Comparison of ENCODE assay signal across 21 cellular contexts in genomic region chr20:49330701-49331614, GRCh38. TPM values are rescaled to one million over a fixed set of nuclear protein-coding genes. Genes with fewer than 3 reads are reported as not detected.
DNase-seq lines count a peak whose midpoint lies in the region; ATAC-seq, FAIRE-seq and TF ChIP-seq lines count a peak whose summit lies in the region.
"Had no signal": no experiment of that assay in that cellular context is flagged by ENCODE, and none has a peak within 500 bp of the region (broad histone marks: within the 10 kb centered on the region; RNA-seq: fewer than 3 reads in every experiment).

No MANE protein-coding gene starts in this region.

- H2BK5ac ChIP-seq in IMR-90 (ENCODE audit: low read depth, low read length, poor library complexity, severe bottlenecking) (no peak overlapping the region), H1 (ENCODE audit: low read depth, low read length) (no peak overlapping the region)

- no peak overlapping the region for H3K4me3 Mint-ChIP-seq in T-cell
- H3K4me3 Mint-ChIP-seq: B cell; CD4-positive, CD25-positive, alpha-beta regulatory T cell; CD8-positive, alpha-beta T cell; GM23338 had no signal

- no peak overlapping the region for H2AK9ac ChIP-seq in IMR-90 (replicated peaks; ENCODE audit: low read depth, low read length, poor library complexity)

- H2BK120ac ChIP-seq in IMR-90 (ENCODE audit: low read depth, low read length) (no peak overlapping the region), H1 (replicated peaks; ENCODE audit: low read depth, low read length) (no peak overlapping the region)

- no peak overlapping the region for H3K4me3 ChIP-seq in HEK293 (ENCODE audit: low read depth, low read length)
- H3K4me3 ChIP-seq in IMR-90 (ENCODE audit: insufficient read depth, low read depth, low read length): no peak overlapping the region
- no peak overlapping the region for H3K4me3 ChIP-seq in H1 (ENCODE audit: extremely low read depth in 1 of 4, insufficient read depth in 2 of 4, low read depth in 3 of 4, low read length in 4 of 4)
- H3K4me3 ChIP-seq in HepG2 (replicated peaks in 1 of 3; ENCODE audit: insufficient read depth in 1 of 3, low read depth in 2 of 3, low read length in 3 of 3): no peak overlapping the region
- H3K4me3 ChIP-seq: BLaER1, GM23338, HAP-1 had no signal

- POLR2A ChIA-PET in HEK293 (lab: Yijun Ruan, JAX) (no interaction called here), IMR-90 (lab: Charles Lee; ENCODE audit: unreplicated experiment) (no interaction called here), H1 (lab: Charles Lee; ENCODE audit: partially characterized antibody) (interaction anchor here (1.1 to 41.0 kb wide), 2 partner anchors 10 to 47 kb away, joined by 5 to 1132 read pairs; partner anchors contain the start of gene ZNFX1), HepG2 (lab: Yijun Ruan, JAX) (no interaction called here), T-cell (lab: Charles Lee) (no interaction called here)

- H2AK5ac ChIP-seq in IMR-90 (ENCODE audit: low read depth, low read length) (no peak overlapping the region), H1 (ENCODE audit: low read depth, low read length) (no peak overlapping the region)

- H3K36me3 Mint-ChIP-seq in T-cell: no peaks in the 10 kb centered on the region
- H3K36me3 Mint-ChIP-seq: CD4-positive, CD25-positive, alpha-beta regulatory T cell; CD8-positive, alpha-beta T cell had no signal

- H3K14ac ChIP-seq in IMR-90 (replicated peaks; ENCODE audit: low read depth, low read length) (no peak overlapping the region), H1 (ENCODE audit: insufficient read length) (no peak overlapping the region)

- H2BK12ac ChIP-seq in H1 (ENCODE audit: low read depth, low read length): no peak overlapping the region

- H4K5ac ChIP-seq in IMR-90 (ENCODE audit: low read depth, low read length) (no peak overlapping the region), H1 (ENCODE audit: insufficient read length, low read depth, low read length) (no peak overlapping the region)

- FAIRE-seq in H1 (lab: Jason Lieb, UNC): no peak
- no peak for FAIRE-seq in HepG2 (lab: Jason Lieb, UNC)
- FAIRE-seq in HTR-8/SVneo (lab: Jason Lieb, UNC): no peak
- FAIRE-seq: G401.6, GM12891, GM18507, H54 had no signal

- 36% methylated on average over 1 of the region's 3 CpGs; no CpG with 5 or more reads in 1 of the 2 experiments for WGBS in IMR-90 (ENCODE audit: extremely low coverage in 2 of 2, insufficient read length in 1 of 2), 2 experiments
- 81 to 100% methylated on average over 1 to 3 of the region's 3 CpGs for WGBS in H1 (ENCODE audit: extremely low coverage in 1 of 2, insufficient coverage in 1 of 2, insufficient read length in 1 of 2, insufficient replicate concordance in 2 of 2, low coverage in 1 of 2, low lambda C conversion rate in 2 of 2, missing lambda C conversion rate in 1 of 2), 2 experiments
- WGBS in HepG2 (ENCODE audit: low lambda C conversion rate): 4% methylated on average over 3 of the region's 3 CpGs

- peaks cover 0 to 2% (median 0%) of the 10 kb centered on the region in 3 donors for H3K4me1 Mint-ChIP-seq in T-cell
- H3K4me1 Mint-ChIP-seq: B cell had no signal

- dilution Hi-C loops in IMR-90 (cut with HindIII; ENCODE audit: low sequenced_read_pairs, unreplicated experiment): no loop called here

- no peak overlapping the region for H3K4ac ChIP-seq in IMR-90 (ENCODE audit: low read depth, low read length)
- no peak overlapping the region for H3K4ac ChIP-seq in H1 (replicated peaks; ENCODE audit: insufficient read length, low read depth, low read length)

- no peak overlapping the region for H3K18ac ChIP-seq in IMR-90 (ENCODE audit: low read depth, low read length)
- no peak overlapping the region for H3K18ac ChIP-seq in H1 (ENCODE audit: extremely low read depth, low read length)

- H3K56ac ChIP-seq in IMR-90 (ENCODE audit: extremely low read depth, insufficient read depth, low read length) (no peak overlapping the region), H1 (replicated peaks; ENCODE audit: insufficient read length, low read depth, low read length) (no peak overlapping the region)

- intact Hi-C loops in IMR-90 (cut with micrococcal nuclease): no loop called here
- intact Hi-C loops in HepG2 (cut with micrococcal nuclease; ENCODE audit: unreplicated experiment): loop anchor here (10.0 kb wide), 1 partner anchor 274 kb away; no protein-coding TSS in a partner anchor

- peaks cover 4% of the 10 kb centered on the region; the same call in 1 of the 2 replicates for H3K23me2 ChIP-seq in H1 (ENCODE audit: low read depth, low read length)

- H3K9me3 ChIP-seq in HEK293 (ENCODE audit: control insufficient read depth, insufficient read depth, low read depth, low read length) (no peaks in the 10 kb centered on the region), IMR-90 (ENCODE audit: control insufficient read depth, insufficient read depth, low read length) (peaks cover 2% of the 10 kb centered on the region; the same call in 1 of the 2 replicates), H1 (ENCODE audit: insufficient read depth in 2 of 2, low read depth in 1 of 2, low read length in 1 of 2) (no peaks in the 10 kb centered on the region), HepG2 (ENCODE audit: low read length) (no peaks in the 10 kb centered on the region)
- H3K9me3 ChIP-seq: BLaER1, Caco-2, HAP-1 had no signal

- no peak overlapping the region for H2AFZ ChIP-seq in IMR-90 (replicated peaks; ENCODE audit: low read length, poor library complexity)
- no peak overlapping the region for H2AFZ ChIP-seq in H1 (ENCODE audit: low read length)
- H2AFZ ChIP-seq in HepG2 (ENCODE audit: low read length): no peak overlapping the region
- H2AFZ ChIP-seq: GM23338 had no signal

- no peak overlapping the region for H4K8ac ChIP-seq in IMR-90 (ENCODE audit: low read depth in 2 of 2, low read length in 2 of 2)
- no peak overlapping the region for H4K8ac ChIP-seq in H1 (ENCODE audit: extremely low read depth, insufficient read depth, low read length)

- H3K23ac ChIP-seq in IMR-90 (ENCODE audit: low read depth, low read length) (no peak overlapping the region), H1 (ENCODE audit: insufficient read length) (no peak overlapping the region)

- H3K4me2 ChIP-seq in IMR-90 (ENCODE audit: low read depth, low read length) (no peak overlapping the region), H1 (ENCODE audit: insufficient read depth in 1 of 2, low read depth in 2 of 2, low read length in 2 of 2) (no peak overlapping the region), HepG2 (ENCODE audit: low read depth, low read length) (no peak overlapping the region)
- H3K4me2 ChIP-seq: BLaER1, GM23338 had no signal

- in situ Hi-C loops in IMR-90 (cut with MboI; ENCODE audit: low sequenced_read_pairs): loop anchor here (5.0 to 25.0 kb wide), 3 partner anchors 181 to 531 kb away; no protein-coding TSS in a partner anchor
- in situ Hi-C loops in HepG2 (cut with HindIII; ENCODE audit: extremely low pct_ligation_motif_present, low pct_unique_long_range_greater_than_20kb): loop anchor here (5.0 to 25.0 kb wide), 3 partner anchors 151 to 556 kb away; partner anchors contain the start of gene KCNB1

- TF ChIP-seq CTCF in HEK293 (tag by site-specific recombination; IDR thresholded peaks at IDR 0.05): no peak
- no peak for TF ChIP-seq CTCF in IMR-90 (conservative IDR thresholded peaks at IDR 0.05; ENCODE audit: low read depth, low read length)
- TF ChIP-seq CTCF in H1 (IDR thresholded peaks at IDR 0.05; ENCODE audit: control extremely low read depth in 1 of 3, insufficient read depth in 1 of 3, low read depth in 1 of 3, low read length in 3 of 3): no peak
- TF ChIP-seq CTCF in HepG2 (CRISPR knock-in tag; IDR thresholded peaks at IDR 0.05): no peak

- H2BK20ac ChIP-seq in IMR-90 (ENCODE audit: low read depth, low read length) (no peak overlapping the region), H1 (ENCODE audit: low read length) (no peak overlapping the region)

- DNase-seq in IMR-90: no peak
- DNase-seq in H1 (ENCODE audit: low read depth in 1 of 2, low spot score in 2 of 2): no peak
- no peak for DNase-seq in HepG2 (ENCODE audit: low spot score)
- DNase-seq in HTR-8/SVneo (ENCODE audit: insufficient read length, low spot score): no peak
- no peak for DNase-seq in T-cell
- DNase-seq in NOMO-1 treated with dmso at 0.1 percent for 144 hours (lab: John Stamatoyannopoulos, UW; ENCODE audit: unreplicated experiment): no peak
- DNase-seq: Caco-2; CD4-positive, CD25-positive, alpha-beta regulatory T cell; CD8-positive, alpha-beta T cell; DMS153; DND-41 had no signal

- H2BK15ac ChIP-seq in IMR-90 (ENCODE audit: low read depth, low read length) (no peak overlapping the region), H1 (ENCODE audit: low read length) (no peak overlapping the region)

- H3K9me1 ChIP-seq in IMR-90 (ENCODE audit: insufficient read depth, low read length): no peaks in the 10 kb centered on the region

- H3K27ac ChIP-seq in HEK293 (ENCODE audit: extremely low read depth, low read depth, low read length): no peak overlapping the region
- no peak overlapping the region for H3K27ac ChIP-seq in IMR-90 (ENCODE audit: insufficient read depth, low read length)
- no peak overlapping the region for H3K27ac ChIP-seq in H1 (ENCODE audit: low read depth, low read length)
- H3K27ac ChIP-seq in HepG2 (ENCODE audit: extremely low read length, insufficient read depth, low read length): no peak overlapping the region
- H3K27ac ChIP-seq: BLaER1, C4-2B had no signal

- BruUV-seq in IMR-90 (replicated peaks; lab: Mats Ljungman, UMichigan) (no TSS peak), HepG2 (replicated peaks; lab: Mats Ljungman, UMichigan) (no TSS peak)

- H3K27me3 Mint-ChIP-seq in T-cell: peaks cover 18 to 28% of the 10 kb centered on the region in 2 donors

- TF ChIP-seq RAD21 in IMR-90 (IDR thresholded peaks at IDR 0.05; ENCODE audit: low read length): no peak
- TF ChIP-seq RAD21 in H1 (IDR thresholded peaks at IDR 0.05 in 1 of 2, conservative IDR thresholded peaks at IDR 0.05 in 1 of 2; ENCODE audit: low read depth in 2 of 2, low read length in 2 of 2): no peak
- no peak for TF ChIP-seq RAD21 in HepG2 (CRISPR knock-in tag; IDR thresholded peaks at IDR 0.05)

- no peak overlapping the region for H4K91ac ChIP-seq in IMR-90 (ENCODE audit: insufficient read depth, low read depth, low read length)
- no peak overlapping the region for H4K91ac ChIP-seq in H1 (replicated peaks; ENCODE audit: insufficient read length, low read length)

- no peaks in the 10 kb centered on the region for H3K36me3 ChIP-seq in HEK293 (ENCODE audit: control insufficient read depth in 2 of 2, insufficient read depth in 1 of 2, low read length in 2 of 2)
- H3K36me3 ChIP-seq in IMR-90 (ENCODE audit: control insufficient read depth, insufficient read depth, low read length): no peaks in the 10 kb centered on the region
- no peaks in the 10 kb centered on the region for H3K36me3 ChIP-seq in H1 (ENCODE audit: control insufficient read depth in 2 of 4, insufficient read depth in 4 of 4, low read length in 3 of 4)
- H3K36me3 ChIP-seq in HepG2 (replicated peaks in 1 of 2; ENCODE audit: control insufficient read depth in 1 of 2, insufficient read depth in 2 of 2, low read length in 2 of 2): no peaks in the 10 kb centered on the region
- H3K36me3 ChIP-seq: BLaER1, HAP-1 had no signal

- H3K9me3 Mint-ChIP-seq in T-cell: no peaks in the 10 kb centered on the region
- H3K9me3 Mint-ChIP-seq: CD8-positive, alpha-beta T cell; GM23338 had no signal

- no peak overlapping the region for H3K27ac Mint-ChIP-seq in T-cell
- H3K27ac Mint-ChIP-seq: B cell; CD4-positive, CD25-positive, alpha-beta regulatory T cell; CD8-positive, alpha-beta T cell; GM23338 had no signal

- H3K79me2 ChIP-seq in H1 (ENCODE audit: control insufficient read depth in 1 of 2, insufficient read depth in 2 of 2, low read length in 2 of 2): no peaks in the 10 kb centered on the region
- H3K79me2 ChIP-seq in HepG2 (ENCODE audit: insufficient read depth, low read length): no peaks in the 10 kb centered on the region

- no peak for ATAC-seq in IMR-90 (ENCODE audit: low read depth)
- no peak for ATAC-seq in HepG2
- ATAC-seq in T-cell (replicated peaks in 1 of 4): no peak
- ATAC-seq: CD8-positive, alpha-beta T cell; GM23338 had no signal

- TF ChIP-seq EP300 in H1 (IDR thresholded peaks at IDR 0.05; ENCODE audit: borderline replicate concordance in 1 of 2, low read depth in 2 of 2, low read length in 2 of 2) (no peak), HepG2 (IDR thresholded peaks at IDR 0.05; ENCODE audit: low read depth in 2 of 2, low read length in 2 of 2) (no peak), HepG2 (CRISPR knock-in tag; IDR thresholded peaks at IDR 0.05; ENCODE audit: borderline replicate concordance) (no peak)

- H3K4me1 ChIP-seq in HEK293 (ENCODE audit: control insufficient read depth, insufficient read depth, low read length): no peaks in the 10 kb centered on the region
- peaks cover 2% of the 10 kb centered on the region; the same call in 1 of the 2 replicates for H3K4me1 ChIP-seq in IMR-90 (ENCODE audit: control insufficient read depth, insufficient read depth, low read length)
- no peaks in the 10 kb centered on the region; a peak in 1 of 7 replicates for H3K4me1 ChIP-seq in H1 (replicated peaks in 1 of 4; ENCODE audit: control insufficient read depth in 3 of 4, insufficient read depth in 4 of 4, low read length in 3 of 4)
- no peaks in the 10 kb centered on the region for H3K4me1 ChIP-seq in HepG2 (ENCODE audit: insufficient read depth, low read length)
- H3K4me1 ChIP-seq: Caco-2, HAP-1 had no signal

- H4K20me1 ChIP-seq in IMR-90 (ENCODE audit: insufficient read depth, low read length): 0 out of 2 replicates have a peak, but pooled peaks cover 3% of the 10 kb centered on the region
- no peaks in the 10 kb centered on the region for H4K20me1 ChIP-seq in H1 (replicated peaks in 1 of 2; ENCODE audit: control insufficient read depth in 1 of 2, insufficient read depth in 2 of 2, low read length in 2 of 2)
- H4K20me1 ChIP-seq in HepG2 (ENCODE audit: insufficient read depth, low read length): no peaks in the 10 kb centered on the region; the same call in 1 of the 2 replicates
- H4K20me1 ChIP-seq: BLaER1 had no signal

- H3K27me3 ChIP-seq in IMR-90 (ENCODE audit: control insufficient read depth, insufficient read depth, low read length): peaks cover 54% of the 10 kb centered on the region
- H3K27me3 ChIP-seq in H1 (replicated peaks in 1 of 4; ENCODE audit: control insufficient read depth in 3 of 4, extremely low read depth in 1 of 4, insufficient read depth in 3 of 4, low read length in 3 of 4): no peaks in the 10 kb centered on the region; a peak in 1 of 7 replicates
- H3K27me3 ChIP-seq in HepG2 (ENCODE audit: control insufficient read depth in 1 of 2, insufficient read depth in 2 of 2, low read length in 2 of 2): peaks cover 4 to 44% of the 10 kb centered on the region in 2 experiments; a peak in 4 of 5 replicates
- H3K27me3 ChIP-seq: BLaER1 had no signal

- H3K79me1 ChIP-seq in IMR-90 (ENCODE audit: low read depth in 1 of 2, low read length in 2 of 2): no peaks in the 10 kb centered on the region
- no peaks in the 10 kb centered on the region for H3K79me1 ChIP-seq in H1 (ENCODE audit: low read depth, low read length)

- no peak for TF ChIP-seq POLR2A in IMR-90 (IDR thresholded peaks at IDR 0.05; ENCODE audit: low read depth, low read length)
- TF ChIP-seq POLR2A in H1 (IDR thresholded peaks at IDR 0.05; ENCODE audit: control extremely low read depth in 1 of 2, low read depth in 2 of 2, low read length in 2 of 2): no peak
- TF ChIP-seq POLR2A in HepG2 (IDR thresholded peaks at IDR 0.05; ENCODE audit: insufficient read depth in 1 of 2, low read depth in 2 of 2, low read length in 2 of 2): no peak

- H3K9ac ChIP-seq in IMR-90 (ENCODE audit: low read depth, low read length) (no peak overlapping the region), H1 (replicated peaks in 1 of 4; ENCODE audit: extremely low read depth in 1 of 4, low read depth in 3 of 4, low read length in 3 of 4) (no peak overlapping the region), HepG2 (ENCODE audit: insufficient read depth, low read depth, low read length) (no peak overlapping the region)
- H3K9ac ChIP-seq: BLaER1 had no signal

- CTCF ChIA-PET in HEK293 (lab: Yijun Ruan, JAX) (interaction anchor here (0.5 to 9.3 kb wide), 10 partner anchors 11 to 848 kb away, joined by 3 to 118 read pairs (median 6); partner anchors contain the start of gene KCNB1), IMR-90 (lab: Yijun Ruan, JAX) (interaction anchor here (0.6 to 1.5 kb wide), 2 partner anchors 204 to 255 kb away, joined by 4 read pairs; no protein-coding TSS in a partner anchor), H1 (lab: Charles Lee; ENCODE audit: partially characterized antibody) (interaction anchor here (0.6 to 13.1 kb wide), 19 partner anchors 8 to 555 kb away, joined by 3 to 126 read pairs (median 4); partner anchors contain the start of gene KCNB1), HepG2 (lab: Yijun Ruan, JAX; ENCODE audit: low intra/inter-chr PET ratio, low total read pairs) (interaction anchor here (2.1 to 9.1 kb wide), 4 partner anchors 152 to 203 kb away, joined by 4 to 198 read pairs (median 146); partner anchors contain the start of gene KCNB1), T-cell (lab: Charles Lee) (interaction anchor here in 1 of 2 donors (0.7 kb wide), 1 partner anchor 1022 kb away, joined by 3 read pairs; no protein-coding TSS in a partner anchor)

RNA-seq across cellular contexts. Expression of gene ZNFX1, which starts 53.1 kb away (rescaled TPM):
- total RNA-seq in IMR-90 (2012; rRNA removed): 46.7 and 60.9 TPM in 2 replicates
- polyA plus RNA-seq in IMR-90 (2012; rRNA removed): 8.5 and 10.9 TPM in 2 replicates
- 4.3 and 5.4 TPM in 2 replicates for polyA plus RNA-seq in IMR-90 (2012; cell fraction: cytosol; rRNA removed)
- 5.7 and 9.9 TPM in 2 replicates for polyA plus RNA-seq in IMR-90 (2012; cell fraction: nucleus; rRNA removed; ENCODE audit: low replicate concordance)
- 11.3 and 13.0 TPM in 2 replicates for total RNA-seq in H1 (2021; fragmentation: NEBNext Ultra II Directional; extraction: Animal tissue kit (Norgen Biotek cat#: 25700))
- 3.1 and 3.4 TPM in 2 replicates for polyA plus RNA-seq in H1 (2011; rRNA removed)
- polyA plus RNA-seq in H1 (2011; cell fraction: cytosol; rRNA removed): 3.0 TPM
- 4.0 TPM for polyA plus RNA-seq in H1 (2011; cell fraction: nucleus; rRNA removed)
- 6.4 to 8.0 TPM (median 7.3 TPM) in 4 replicates for polyA plus RNA-seq in H1 (2012, experiment 1 of 2)
- polyA plus RNA-seq in H1 (2012, experiment 2 of 2): 1.5 TPM
- 5.6 TPM for polyA plus RNA-seq in H1 (2013, experiment 1 of 2)
- polyA plus RNA-seq in H1 (2013, experiment 2 of 2): 5.2 TPM
- 9.0 and 12.8 TPM in 2 replicates for polyA minus RNA-seq in H1 (2011; rRNA and poly(A)+ RNA removed)
- 5.4 TPM for polyA minus RNA-seq in H1 (2011; cell fraction: cytosol; rRNA and poly(A)+ RNA removed)
- polyA minus RNA-seq in H1 (2011; cell fraction: nucleus; rRNA and poly(A)+ RNA removed): 7.1 TPM
- total RNA-seq in HepG2 (2016; rRNA removed; fragmentation: Illumina TruSeq; extraction: Trizol): 11.1 and 15.9 TPM in 2 replicates
- 6.3 and 6.5 TPM in 2 replicates for total RNA-seq in HepG2 (2016; cell fraction: cytosol; rRNA removed; fragmentation: Illumina TruSeq; extraction: Trizol; ENCODE audit: low read depth)
- total RNA-seq in HepG2 (2016; cell fraction: insoluble cytoplasmic fraction; rRNA removed; fragmentation: Illumina TruSeq; extraction: Trizol): 11.0 and 12.7 TPM in 2 replicates
- 9.7 and 10.8 TPM in 2 replicates for total RNA-seq in HepG2 (2016; cell fraction: membrane; rRNA removed; fragmentation: Illumina TruSeq; extraction: Trizol)
- total RNA-seq in HepG2 (2016; cell fraction: nucleus; rRNA removed; fragmentation: Illumina TruSeq; extraction: Trizol): 14.7 and 16.0 TPM in 2 replicates
- polyA plus RNA-seq in HepG2 (2011; rRNA removed): 2.9 and 3.5 TPM in 2 replicates
- 2.2 and 3.5 TPM in 2 replicates for polyA plus RNA-seq in HepG2 (2011; cell fraction: cytosol; rRNA removed)
- 4.5 and 5.9 TPM in 2 replicates for polyA plus RNA-seq in HepG2 (2011; cell fraction: nucleus; rRNA removed)
- 5.3 and 8.2 TPM in 2 replicates for polyA plus RNA-seq in HepG2 (2012)
- polyA plus RNA-seq in HepG2 (2016; cell fraction: cytosol; fragmentation: Illumina TruSeq; extraction: Trizol; ENCODE audit: low read depth): 1.1 and 1.4 TPM in 2 replicates
- 5.1 and 6.1 TPM in 2 replicates for polyA plus RNA-seq in HepG2 (2016; cell fraction: insoluble cytoplasmic fraction; fragmentation: Illumina TruSeq; extraction: Trizol; ENCODE audit: low read depth)
- 2.2 TPM in 2 replicates for polyA plus RNA-seq in HepG2 (2016; cell fraction: membrane; fragmentation: Illumina TruSeq; extraction: Trizol; ENCODE audit: low read depth)
- polyA plus RNA-seq in HepG2 (2016; cell fraction: nucleus; fragmentation: Illumina TruSeq; extraction: Trizol; ENCODE audit: insufficient read depth, low read depth): 16.4 and 18.7 TPM in 2 replicates
- polyA minus RNA-seq in HepG2 (2011; rRNA and poly(A)+ RNA removed; ENCODE audit: low replicate concordance): 10.7 and 26.2 TPM in 2 replicates
- 5.7 and 8.7 TPM in 2 replicates for polyA minus RNA-seq in HepG2 (2011; cell fraction: cytosol; rRNA and poly(A)+ RNA removed)
- polyA minus RNA-seq in HepG2 (2011; cell fraction: nucleus; rRNA and poly(A)+ RNA removed): 17.6 and 27.1 TPM in 2 replicates
- total RNA-seq in T-cell: 10 to 100 TPM; 53.8 to 72.2 (median 64.7) TPM

Comparison
In these comparisons a context has a peak if more than half of its experiments do, and no peak if none do; other contexts are left out.
1. Of the 63 proteins assayed by ChIP-seq in both HepG2 and HEK293: peak only in HepG2: none; only in HEK293: ZNF362; in both: none; in neither: 62.